1 cellular context compared by ENCODE assay signal in the genomic region with DNA sequence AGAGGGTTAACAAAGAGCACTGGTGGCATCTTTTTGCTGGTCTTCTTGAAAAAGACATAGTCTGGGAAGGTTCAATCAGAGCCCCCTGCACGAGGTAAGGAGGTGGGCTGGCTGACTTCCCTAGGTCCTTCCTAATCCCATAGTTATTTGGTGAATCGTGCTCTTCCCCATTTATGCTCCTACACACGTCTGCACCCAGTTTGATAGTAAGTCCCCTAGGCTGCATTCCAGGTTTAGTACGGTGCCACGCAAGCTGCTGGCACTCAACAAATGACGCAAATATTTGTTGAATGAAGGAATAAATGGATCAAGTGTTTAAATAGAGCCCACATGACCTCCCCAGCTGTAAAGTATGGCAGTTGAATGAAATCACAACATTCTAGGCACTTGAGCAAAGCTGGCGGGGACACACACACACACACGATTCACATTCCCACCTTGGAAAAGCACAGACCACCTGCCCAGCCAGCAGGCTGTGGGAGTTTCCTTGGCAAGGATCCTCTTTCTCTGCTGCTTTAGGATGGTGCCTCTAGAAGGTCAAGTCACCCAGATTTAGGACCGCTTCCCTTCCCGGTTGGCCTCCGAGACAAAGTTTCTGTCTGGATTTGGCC.
TF ChIP-seq lines count a peak whose summit lies in the region.

No MANE protein-coding gene starts in this region.

TF ChIP-seq in WTC11, 78 proteins besides CTCF, POLR2A, EP300 and RAD21 (continued from another document):
- TF ChIP-seq, protein P1, sequence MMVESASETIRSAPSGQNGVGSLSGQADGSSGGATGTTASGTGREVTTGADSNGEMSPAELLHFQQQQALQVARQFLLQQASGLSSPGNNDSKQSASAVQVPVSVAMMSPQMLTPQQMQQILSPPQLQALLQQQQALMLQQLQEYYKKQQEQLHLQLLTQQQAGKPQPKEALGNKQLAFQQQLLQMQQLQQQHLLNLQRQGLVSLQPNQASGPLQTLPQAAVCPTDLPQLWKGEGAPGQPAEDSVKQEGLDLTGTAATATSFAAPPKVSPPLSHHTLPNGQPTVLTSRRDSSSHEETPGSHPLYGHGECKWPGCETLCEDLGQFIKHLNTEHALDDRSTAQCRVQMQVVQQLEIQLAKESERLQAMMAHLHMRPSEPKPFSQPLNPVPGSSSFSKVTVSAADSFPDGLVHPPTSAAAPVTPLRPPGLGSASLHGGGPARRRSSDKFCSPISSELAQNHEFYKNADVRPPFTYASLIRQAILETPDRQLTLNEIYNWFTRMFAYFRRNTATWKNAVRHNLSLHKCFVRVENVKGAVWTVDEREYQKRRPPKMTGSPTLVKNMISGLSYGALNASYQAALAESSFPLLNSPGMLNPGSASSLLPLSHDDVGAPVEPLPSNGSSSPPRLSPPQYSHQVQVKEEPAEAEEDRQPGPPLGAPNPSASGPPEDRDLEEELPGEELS (CRISPR knock-in tag; IDR thresholded peaks at IDR 0.05) = no peak
- TF ChIP-seq, protein P2, sequence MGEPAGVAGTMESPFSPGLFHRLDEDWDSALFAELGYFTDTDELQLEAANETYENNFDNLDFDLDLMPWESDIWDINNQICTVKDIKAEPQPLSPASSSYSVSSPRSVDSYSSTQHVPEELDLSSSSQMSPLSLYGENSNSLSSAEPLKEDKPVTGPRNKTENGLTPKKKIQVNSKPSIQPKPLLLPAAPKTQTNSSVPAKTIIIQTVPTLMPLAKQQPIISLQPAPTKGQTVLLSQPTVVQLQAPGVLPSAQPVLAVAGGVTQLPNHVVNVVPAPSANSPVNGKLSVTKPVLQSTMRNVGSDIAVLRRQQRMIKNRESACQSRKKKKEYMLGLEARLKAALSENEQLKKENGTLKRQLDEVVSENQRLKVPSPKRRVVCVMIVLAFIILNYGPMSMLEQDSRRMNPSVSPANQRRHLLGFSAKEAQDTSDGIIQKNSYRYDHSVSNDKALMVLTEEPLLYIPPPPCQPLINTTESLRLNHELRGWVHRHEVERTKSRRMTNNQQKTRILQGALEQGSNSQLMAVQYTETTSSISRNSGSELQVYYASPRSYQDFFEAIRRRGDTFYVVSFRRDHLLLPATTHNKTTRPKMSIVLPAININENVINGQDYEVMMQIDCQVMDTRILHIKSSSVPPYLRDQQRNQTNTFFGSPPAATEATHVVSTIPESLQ (CRISPR knock-in tag; IDR thresholded peaks at IDR 0.05) = no peak
- TF ChIP-seq, protein P3, sequence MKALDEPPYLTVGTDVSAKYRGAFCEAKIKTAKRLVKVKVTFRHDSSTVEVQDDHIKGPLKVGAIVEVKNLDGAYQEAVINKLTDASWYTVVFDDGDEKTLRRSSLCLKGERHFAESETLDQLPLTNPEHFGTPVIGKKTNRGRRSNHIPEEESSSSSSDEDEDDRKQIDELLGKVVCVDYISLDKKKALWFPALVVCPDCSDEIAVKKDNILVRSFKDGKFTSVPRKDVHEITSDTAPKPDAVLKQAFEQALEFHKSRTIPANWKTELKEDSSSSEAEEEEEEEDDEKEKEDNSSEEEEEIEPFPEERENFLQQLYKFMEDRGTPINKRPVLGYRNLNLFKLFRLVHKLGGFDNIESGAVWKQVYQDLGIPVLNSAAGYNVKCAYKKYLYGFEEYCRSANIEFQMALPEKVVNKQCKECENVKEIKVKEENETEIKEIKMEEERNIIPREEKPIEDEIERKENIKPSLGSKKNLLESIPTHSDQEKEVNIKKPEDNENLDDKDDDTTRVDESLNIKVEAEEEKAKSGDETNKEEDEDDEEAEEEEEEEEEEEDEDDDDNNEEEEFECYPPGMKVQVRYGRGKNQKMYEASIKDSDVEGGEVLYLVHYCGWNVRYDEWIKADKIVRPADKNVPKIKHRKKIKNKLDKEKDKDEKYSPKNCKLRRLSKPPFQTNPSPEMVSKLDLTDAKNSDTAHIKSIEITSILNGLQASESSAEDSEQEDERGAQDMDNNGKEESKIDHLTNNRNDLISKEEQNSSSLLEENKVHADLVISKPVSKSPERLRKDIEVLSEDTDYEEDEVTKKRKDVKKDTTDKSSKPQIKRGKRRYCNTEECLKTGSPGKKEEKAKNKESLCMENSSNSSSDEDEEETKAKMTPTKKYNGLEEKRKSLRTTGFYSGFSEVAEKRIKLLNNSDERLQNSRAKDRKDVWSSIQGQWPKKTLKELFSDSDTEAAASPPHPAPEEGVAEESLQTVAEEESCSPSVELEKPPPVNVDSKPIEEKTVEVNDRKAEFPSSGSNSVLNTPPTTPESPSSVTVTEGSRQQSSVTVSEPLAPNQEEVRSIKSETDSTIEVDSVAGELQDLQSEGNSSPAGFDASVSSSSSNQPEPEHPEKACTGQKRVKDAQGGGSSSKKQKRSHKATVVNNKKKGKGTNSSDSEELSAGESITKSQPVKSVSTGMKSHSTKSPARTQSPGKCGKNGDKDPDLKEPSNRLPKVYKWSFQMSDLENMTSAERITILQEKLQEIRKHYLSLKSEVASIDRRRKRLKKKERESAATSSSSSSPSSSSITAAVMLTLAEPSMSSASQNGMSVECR (CRISPR knock-in tag; IDR thresholded peaks at IDR 0.05; ENCODE audit: borderline replicate concordance) = no peak
- no peak for TF ChIP-seq NR3C1 (CRISPR knock-in tag; conservative IDR thresholded peaks at IDR 0.05; ENCODE audit: low read depth)
- no peak for TF ChIP-seq ESRRA (CRISPR knock-in tag; IDR thresholded peaks at IDR 0.05; ENCODE audit: borderline replicate concordance)
- no peak for TF ChIP-seq ZNF416 (CRISPR knock-in tag; IDR thresholded peaks at IDR 0.05)
- TF ChIP-seq TCF7 (CRISPR knock-in tag; IDR thresholded peaks at IDR 0.05; ENCODE audit: low read depth) = no peak
- no peak for TF ChIP-seq NR2C2 (CRISPR knock-in tag; IDR thresholded peaks at IDR 0.05)
- no peak for TF ChIP-seq ELF4 (CRISPR knock-in tag; IDR thresholded peaks at IDR 0.05; ENCODE audit: low read depth)
- TF ChIP-seq, protein P4, sequence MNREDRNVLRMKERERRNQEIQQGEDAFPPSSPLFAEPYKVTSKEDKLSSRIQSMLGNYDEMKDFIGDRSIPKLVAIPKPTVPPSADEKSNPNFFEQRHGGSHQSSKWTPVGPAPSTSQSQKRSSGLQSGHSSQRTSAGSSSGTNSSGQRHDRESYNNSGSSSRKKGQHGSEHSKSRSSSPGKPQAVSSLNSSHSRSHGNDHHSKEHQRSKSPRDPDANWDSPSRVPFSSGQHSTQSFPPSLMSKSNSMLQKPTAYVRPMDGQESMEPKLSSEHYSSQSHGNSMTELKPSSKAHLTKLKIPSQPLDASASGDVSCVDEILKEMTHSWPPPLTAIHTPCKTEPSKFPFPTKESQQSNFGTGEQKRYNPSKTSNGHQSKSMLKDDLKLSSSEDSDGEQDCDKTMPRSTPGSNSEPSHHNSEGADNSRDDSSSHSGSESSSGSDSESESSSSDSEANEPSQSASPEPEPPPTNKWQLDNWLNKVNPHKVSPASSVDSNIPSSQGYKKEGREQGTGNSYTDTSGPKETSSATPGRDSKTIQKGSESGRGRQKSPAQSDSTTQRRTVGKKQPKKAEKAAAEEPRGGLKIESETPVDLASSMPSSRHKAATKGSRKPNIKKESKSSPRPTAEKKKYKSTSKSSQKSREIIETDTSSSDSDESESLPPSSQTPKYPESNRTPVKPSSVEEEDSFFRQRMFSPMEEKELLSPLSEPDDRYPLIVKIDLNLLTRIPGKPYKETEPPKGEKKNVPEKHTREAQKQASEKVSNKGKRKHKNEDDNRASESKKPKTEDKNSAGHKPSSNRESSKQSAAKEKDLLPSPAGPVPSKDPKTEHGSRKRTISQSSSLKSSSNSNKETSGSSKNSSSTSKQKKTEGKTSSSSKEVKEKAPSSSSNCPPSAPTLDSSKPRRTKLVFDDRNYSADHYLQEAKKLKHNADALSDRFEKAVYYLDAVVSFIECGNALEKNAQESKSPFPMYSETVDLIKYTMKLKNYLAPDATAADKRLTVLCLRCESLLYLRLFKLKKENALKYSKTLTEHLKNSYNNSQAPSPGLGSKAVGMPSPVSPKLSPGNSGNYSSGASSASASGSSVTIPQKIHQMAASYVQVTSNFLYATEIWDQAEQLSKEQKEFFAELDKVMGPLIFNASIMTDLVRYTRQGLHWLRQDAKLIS (CRISPR knock-in tag; IDR thresholded peaks at IDR 0.05; ENCODE audit: borderline replicate concordance) = no peak
- TF ChIP-seq RELA (CRISPR knock-in tag; IDR thresholded peaks at IDR 0.05; ENCODE audit: borderline replicate concordance) = no peak
- no peak for TF ChIP-seq EMX1 (CRISPR knock-in tag; IDR thresholded peaks at IDR 0.05)
- TF ChIP-seq ZNF671 (CRISPR knock-in tag; IDR thresholded peaks at IDR 0.05) = no peak
- no peak for TF ChIP-seq ZNF219 (CRISPR knock-in tag; IDR thresholded peaks at IDR 0.05; ENCODE audit: borderline replicate concordance)
- no peak for TF ChIP-seq CREB1 (CRISPR knock-in tag; IDR thresholded peaks at IDR 0.05)
- TF ChIP-seq, protein P5, sequence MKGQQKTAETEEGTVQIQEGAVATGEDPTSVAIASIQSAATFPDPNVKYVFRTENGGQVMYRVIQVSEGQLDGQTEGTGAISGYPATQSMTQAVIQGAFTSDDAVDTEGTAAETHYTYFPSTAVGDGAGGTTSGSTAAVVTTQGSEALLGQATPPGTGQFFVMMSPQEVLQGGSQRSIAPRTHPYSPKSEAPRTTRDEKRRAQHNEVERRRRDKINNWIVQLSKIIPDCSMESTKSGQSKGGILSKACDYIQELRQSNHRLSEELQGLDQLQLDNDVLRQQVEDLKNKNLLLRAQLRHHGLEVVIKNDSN (CRISPR knock-in tag; IDR thresholded peaks at IDR 0.05) = no peak
- no peak for TF ChIP-seq NFE2L1 (CRISPR knock-in tag; IDR thresholded peaks at IDR 0.05)
- no peak for TF ChIP-seq SOX15 (CRISPR knock-in tag; IDR thresholded peaks at IDR 0.05)
TF ChIP-seq in WTC11: peak in this region for 0.
